ENCODE assay signal across 23 cellular contexts in the genomic region with DNA sequence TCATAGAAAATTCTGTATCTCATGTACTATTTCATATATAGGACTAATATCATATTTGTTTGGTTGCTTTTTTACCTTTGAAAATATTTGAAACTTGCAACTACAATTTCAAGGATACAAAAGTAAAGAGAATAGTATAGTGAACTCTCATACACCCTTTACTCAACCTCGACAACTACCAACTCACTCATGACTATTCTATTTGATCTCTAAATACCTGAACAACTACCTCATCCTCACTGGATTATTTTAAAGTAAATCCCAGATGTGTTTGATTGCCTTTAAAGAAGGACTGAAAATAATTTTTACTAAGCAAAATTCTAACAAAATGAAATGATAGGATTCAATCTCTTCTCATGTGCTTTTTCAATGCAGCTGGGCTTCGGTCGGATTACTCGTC. TPM values are rescaled to one million over a fixed set of nuclear protein-coding genes. Genes with fewer than 3 reads are reported as not detected.
"Had no signal": no experiment of that assay in that cellular context is flagged by ENCODE, and none has a peak within 500 bp of the region (broad histone marks: within the 10 kb centered on the region; RNA-seq: fewer than 3 reads in every experiment).

No MANE protein-coding gene starts in this region.

- ATAC-seq: activated CD8-positive, alpha-beta memory T cell treated with anti-CD3 and anti-CD28 coated beads, Interleukin-2, amount 10 ng/mL, durations not matched to agents 7 days and 5 days; stimulated activated naive CD8-positive, alpha-beta T cell treated with anti-CD3 and anti-CD28 coated beads, Interleukin-15, Interleukin-2, amounts not matched to agents 100 U/mL and 50 U/mL, for 24 hours had no signal

- H3K4me3 ChIP-seq: coronary artery, esophagus squamous epithelium, hepatocyte, left ventricle myocardium inferior, tibial artery, uterus had no signal

- H3K36me3 Mint-ChIP-seq: activated CD8-positive, alpha-beta memory T cell treated with anti-CD3 and anti-CD28 coated beads, Interleukin-2, amount 10 ng/mL, durations not matched to agents 7 days and 5 days; activated naive CD8-positive, alpha-beta T cell; brain had no signal

- H3K4me3 Mint-ChIP-seq: activated B cell treated with CpG ODN at 0.5 μM for 24 hours; activated CD4-positive, alpha-beta memory T cell treated with anti-CD3 and anti-CD28 coated beads, Interleukin-2, amount 10 ng/mL, durations not matched to agents 7 days and 5 days; activated CD8-positive, alpha-beta memory T cell treated with anti-CD3 and anti-CD28 coated beads, Interleukin-2, amount 10 ng/mL, durations not matched to agents 7 days and 5 days; activated naive CD8-positive, alpha-beta T cell; brain; central memory CD8-positive, alpha-beta T cell had no signal

- H3K4me1 Mint-ChIP-seq: activated B cell treated with CpG ODN at 0.5 μM for 24 hours; central memory CD8-positive, alpha-beta T cell had no signal

- DNase-seq: activated B cell treated with CpG ODN at 0.5 μM for 24 hours; activated CD4-positive, alpha-beta memory T cell treated with anti-CD3 and anti-CD28 coated beads, Interleukin-2, amount 10 ng/mL, durations not matched to agents 7 days and 5 days; activated CD4-positive, alpha-beta T cell treated with anti-CD3 and anti-CD28 coated beads for 4 hours; activated CD8-positive, alpha-beta memory T cell treated with anti-CD3 and anti-CD28 coated beads, Interleukin-2, amount 10 ng/mL, durations not matched to agents 7 days and 5 days; amygdala; effector CD8-positive, alpha-beta T cell; esophagus squamous epithelium; left ventricle myocardium inferior; occipital lobe; stimulated activated CD4-positive, alpha-beta T cell treated with anti-CD3 and anti-CD28 coated beads, Interleukin-12 subunit alpha, Interleukin-12 subunit beta, amount 100 ng/mL, for 4 hours; stimulated activated CD4-positive, alpha-beta T cell treated with anti-CD3 and anti-CD28 coated beads, Interleukin-1b, Interleukin-23, amount 100 ng/mL, for 48 hours; stimulated activated naive CD8-positive, alpha-beta T cell treated with anti-CD3 and anti-CD28 coated beads, Interleukin-15, Interleukin-2, amounts not matched to agents 100 U/mL and 50 U/mL, for 24 hours; substantia nigra; tibial artery; uterus had no signal

- H3K27ac Mint-ChIP-seq: activated B cell treated with CpG ODN at 0.5 μM for 24 hours; activated CD4-positive, alpha-beta memory T cell treated with anti-CD3 and anti-CD28 coated beads, Interleukin-2, amount 10 ng/mL, durations not matched to agents 7 days and 5 days; activated CD8-positive, alpha-beta memory T cell treated with anti-CD3 and anti-CD28 coated beads, Interleukin-2, amount 10 ng/mL, durations not matched to agents 7 days and 5 days; activated naive CD8-positive, alpha-beta T cell; brain had no signal

- H3K9me3 Mint-ChIP-seq: activated B cell treated with CpG ODN at 0.5 μM for 24 hours; activated CD4-positive, alpha-beta memory T cell treated with anti-CD3 and anti-CD28 coated beads, Interleukin-2, amount 10 ng/mL, durations not matched to agents 7 days and 5 days; brain; central memory CD8-positive, alpha-beta T cell had no signal

- H3K27me3 Mint-ChIP-seq: activated CD8-positive, alpha-beta memory T cell treated with anti-CD3 and anti-CD28 coated beads, Interleukin-2, amount 10 ng/mL, durations not matched to agents 7 days and 5 days; brain had no signal

RNA-seq across cellular contexts. Expression of gene TMPRSS7, which starts 12.1 kb away (rescaled TPM):
- total RNA-seq: activated B cell treated with CpG ODN at 0.5 μM for 24 hours; activated CD4-positive, alpha-beta memory T cell treated with anti-CD3 and anti-CD28 coated beads, Interleukin-2, amount 10 ng/mL, durations not matched to agents 7 days and 5 days; activated CD8-positive, alpha-beta memory T cell treated with anti-CD3 and anti-CD28 coated beads, Interleukin-2, amount 10 ng/mL, durations not matched to agents 7 days and 5 days; esophagus squamous epithelium; glomerular endothelial cell; hepatocyte; left ventricle myocardium inferior; myocyte; posterior vena cava; uterus had no signal

RNA-seq across cellular contexts. Expression of gene TAGLN3, which starts 47.9 kb away (rescaled TPM):
- total RNA-seq: activated B cell treated with CpG ODN at 0.5 μM for 24 hours; activated CD8-positive, alpha-beta memory T cell treated with anti-CD3 and anti-CD28 coated beads, Interleukin-2, amount 10 ng/mL, durations not matched to agents 7 days and 5 days; esophagus squamous epithelium; posterior vena cava had no signal
